In genomic region chr2:25608718-25609117, GRCh38 we compare ENCODE assay signal across 20 cellular contexts.
"Had no signal": no experiment of that assay in that cellular context is flagged by ENCODE, and none has a peak within 500 bp of the region (broad histone marks: within the 10 kb centered on the region; RNA-seq: fewer than 3 reads in every experiment).

No MANE protein-coding gene starts in this region.

- H3K4me1 ChIP-seq: upper lobe of right lung had no signal

- H3K27ac ChIP-seq: spleen, upper lobe of right lung had no signal

- H3K9me3 ChIP-seq: spleen, upper lobe of right lung had no signal

- H3K27me3 Mint-ChIP-seq: activated CD4-positive, alpha-beta T cell treated with anti-CD3 and anti-CD28 coated beads for 36 hours; activated naive CD8-positive, alpha-beta T cell; naive thymus-derived CD8-positive, alpha-beta T cell; progenitor cell of endocrine pancreas had no signal

- H3K36me3 ChIP-seq: spleen, upper lobe of right lung had no signal

- H3K27ac Mint-ChIP-seq: activated CD4-positive, alpha-beta T cell treated with anti-CD3 and anti-CD28 coated beads for 36 hours; activated naive CD8-positive, alpha-beta T cell; progenitor cell of endocrine pancreas; T-helper 1 cell treated with Interleukin-12 subunit alpha and Interleukin-12 subunit beta and Interleukin-4 antibody, amounts not matched to agents 30 μg/mL and 1 μg/mL, for 36 hours; WTC11 had no signal

- H3K4me1 Mint-ChIP-seq: activated CD4-positive, alpha-beta T cell treated with anti-CD3 and anti-CD28 coated beads for 36 hours; WTC11 had no signal

- ATAC-seq: activated CD4-positive, alpha-beta T cell treated with anti-CD3 and anti-CD28 coated beads for 36 hours; esophagus mucosa; left cardiac atrium; naive thymus-derived CD8-positive, alpha-beta T cell; upper lobe of right lung; WTC11 had no signal

- H3K27me3 ChIP-seq: spleen, upper lobe of right lung had no signal

- H3K36me3 Mint-ChIP-seq: WTC11 had no signal

- H3K4me3 Mint-ChIP-seq: activated CD4-positive, alpha-beta T cell treated with anti-CD3 and anti-CD28 coated beads for 36 hours; activated naive CD8-positive, alpha-beta T cell; naive thymus-derived CD8-positive, alpha-beta T cell; T-helper 1 cell treated with Interleukin-12 subunit alpha and Interleukin-12 subunit beta and Interleukin-4 antibody, amounts not matched to agents 30 μg/mL and 1 μg/mL, for 36 hours; WTC11 had no signal

- DNase-seq: activated CD4-positive, alpha-beta T cell treated with anti-CD3 and anti-CD28 coated beads for 36 hours; activated CD4-positive, alpha-beta T cell treated with anti-CD3 and anti-CD28 coated beads, Interleukin-2, amount 50 U/mL, for 48 hours; activated gamma-delta T cell treated with Interleukin-2 at 50 U/mL for 16 hours; central memory CD4-positive, alpha-beta T cell; dermis blood vessel endothelial cell; effector CD8-positive, alpha-beta T cell; foreskin melanocyte; hippocampal formation; left cardiac atrium; naive thymus-derived CD8-positive, alpha-beta T cell; spleen; stimulated activated CD4-positive, alpha-beta T cell treated with anti-CD3 and anti-CD28 coated beads, Interleukin-4, amount 100 ng/mL, for 1 hour; stimulated activated naive CD4-positive, alpha-beta T cell treated with Interleukin-2 at 50 U/mL for 16 hours; T1000; upper lobe of right lung had no signal

- H3K9me3 Mint-ChIP-seq: naive thymus-derived CD8-positive, alpha-beta T cell; T-helper 1 cell treated with Interleukin-12 subunit alpha and Interleukin-12 subunit beta and Interleukin-4 antibody, amounts not matched to agents 30 μg/mL and 1 μg/mL, for 36 hours; WTC11 had no signal

- H3K4me3 ChIP-seq: spleen, upper lobe of right lung had no signal
